In the genomic region with DNA sequence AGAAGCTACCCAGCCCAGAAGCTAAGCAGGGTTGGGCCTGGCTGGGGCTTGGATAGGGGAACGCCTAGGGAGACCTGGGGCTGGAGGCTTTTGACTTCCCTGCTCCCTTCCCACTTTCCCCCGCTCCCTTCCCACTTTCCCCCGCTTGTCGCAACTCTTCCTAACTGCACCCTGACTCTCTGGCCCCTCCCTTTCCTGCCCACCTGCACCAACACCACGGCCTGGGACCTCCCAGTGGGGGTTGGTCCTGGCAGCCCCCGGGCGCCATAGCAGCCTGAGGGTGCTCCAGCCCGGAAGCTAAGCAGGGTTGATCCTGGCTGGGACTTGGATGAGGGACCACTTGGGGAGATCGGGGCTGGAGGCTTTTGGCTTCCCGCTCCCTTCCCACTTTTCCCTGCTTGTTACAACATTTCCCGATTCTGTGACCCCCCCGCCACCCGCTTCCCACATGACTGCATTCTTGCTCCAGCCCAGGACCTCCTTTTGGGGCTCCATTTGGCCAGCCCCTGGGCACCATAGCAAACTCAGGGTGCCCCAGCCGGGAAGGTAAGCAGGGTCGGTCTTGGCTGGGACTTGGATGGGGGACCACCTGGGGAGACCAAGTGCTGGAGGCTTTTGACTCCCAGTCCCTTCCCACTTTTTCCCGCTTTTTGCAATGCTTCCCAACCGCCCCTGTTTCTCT, we compare ENCODE assay signal across 35 cellular contexts.
"Had no signal": no experiment of that assay in that cellular context is flagged by ENCODE, and none has a peak within 500 bp of the region (broad histone marks: within the 10 kb centered on the region; RNA-seq: fewer than 3 reads in every experiment).

No MANE protein-coding gene starts in this region.

- H3K27ac Mint-ChIP-seq: activated B cell treated with CpG ODN at 0.5 μM for 24 hours; activated CD4-positive, alpha-beta memory T cell treated with anti-CD3 and anti-CD28 coated beads for 36 hours; activated naive CD4-positive, alpha-beta T cell treated with anti-CD3 and anti-CD28 coated beads, Interleukin-2, amount 50 U/mL, for 24 hours; activated naive CD8-positive, alpha-beta T cell treated with anti-CD3 and anti-CD28 coated beads, Interleukin-2, amount 10 ng/mL, durations not matched to agents 7 days and 5 days; activated T-cell treated with anti-CD3 and anti-CD28 coated beads, Interleukin-2, amount 50 U/mL, for 72 hours; activated T-helper 17 cell treated with anti-CD3 and anti-CD28 coated beads, Interleukin-2, amount 50 U/mL, for 72 hours had no signal

- H3K4me3 ChIP-seq: ascending aorta, cardiac muscle cell, MG63 had no signal

- ATAC-seq: activated T-cell treated with anti-CD3 and anti-CD28 coated beads, Interleukin-2, amount 50 U/mL, for 72 hours; activated T-helper 17 cell treated with anti-CD3 and anti-CD28 coated beads, Interleukin-2, amount 50 U/mL, for 72 hours; Panc1; Right ventricle myocardium inferior; SK-N-SH treated with all-trans-retinoic acid at 6 μM for 48 hours had no signal

- H3K27me3 Mint-ChIP-seq: activated B cell treated with CpG ODN at 0.5 μM for 24 hours; activated CD4-positive, alpha-beta memory T cell treated with anti-CD3 and anti-CD28 coated beads for 36 hours; activated naive CD4-positive, alpha-beta T cell treated with anti-CD3 and anti-CD28 coated beads, Interleukin-2, amount 50 U/mL, for 24 hours; activated naive CD8-positive, alpha-beta T cell treated with anti-CD3 and anti-CD28 coated beads, Interleukin-2, amount 10 ng/mL, durations not matched to agents 7 days and 5 days; activated T-helper 17 cell treated with anti-CD3 and anti-CD28 coated beads, Interleukin-2, amount 50 U/mL, for 72 hours; central memory CD8-positive, alpha-beta T cell had no signal

- H3K4me1 Mint-ChIP-seq: activated B cell treated with CpG ODN at 0.5 μM for 24 hours; activated naive CD4-positive, alpha-beta T cell treated with anti-CD3 and anti-CD28 coated beads, Interleukin-2, amount 50 U/mL, for 24 hours; activated naive CD8-positive, alpha-beta T cell treated with anti-CD3 and anti-CD28 coated beads, Interleukin-2, amount 10 ng/mL, durations not matched to agents 7 days and 5 days; activated T-helper 17 cell treated with anti-CD3 and anti-CD28 coated beads, Interleukin-2, amount 50 U/mL, for 72 hours; central memory CD8-positive, alpha-beta T cell had no signal

- H3K4me3 Mint-ChIP-seq: activated B cell treated with CpG ODN at 0.5 μM for 24 hours; activated CD4-positive, alpha-beta memory T cell treated with anti-CD3 and anti-CD28 coated beads for 36 hours; activated naive CD4-positive, alpha-beta T cell treated with anti-CD3 and anti-CD28 coated beads, Interleukin-2, amount 50 U/mL, for 24 hours; activated naive CD8-positive, alpha-beta T cell treated with anti-CD3 and anti-CD28 coated beads, Interleukin-2, amount 10 ng/mL, durations not matched to agents 7 days and 5 days; activated T-cell treated with anti-CD3 and anti-CD28 coated beads, Interleukin-2, amount 50 U/mL, for 72 hours; activated T-helper 17 cell treated with anti-CD3 and anti-CD28 coated beads, Interleukin-2, amount 50 U/mL, for 72 hours; central memory CD8-positive, alpha-beta T cell had no signal

- H3K27ac ChIP-seq: ascending aorta, cardiac muscle cell, VCaP had no signal

- DNase-seq: activated B cell treated with CpG ODN at 0.5 μM for 24 hours; activated CD4-positive, alpha-beta memory T cell treated with anti-CD3 and anti-CD28 coated beads for 36 hours; activated CD4-positive, alpha-beta T cell treated with anti-CD3 and anti-CD28 coated beads for 4 hours; activated CD4-positive, alpha-beta T cell treated with anti-CD3 and anti-CD28 coated beads, Interleukin-2, amount 50 U/mL, for 1 hour; activated CD4-positive, CD25-positive, alpha-beta regulatory T cell treated with anti-CD3 and anti-CD28 coated beads, Interleukin-2, amount 50 U/mL, for 72 hours; activated gamma-delta T cell; activated naive CD4-positive, alpha-beta T cell treated with Interleukin-2 at 50 U/mL for 16 hours; activated naive CD8-positive, alpha-beta T cell treated with anti-CD3 and anti-CD28 coated beads, Interleukin-2, amount 10 ng/mL, durations not matched to agents 7 days and 5 days; activated T-cell treated with anti-CD3 and anti-CD28 coated beads, Interleukin-2, amount 50 U/mL, for 1 hour; activated T-cell treated with anti-CD3 and anti-CD28 coated beads, Interleukin-2, amount 50 U/mL, for 72 hours; amygdala; Kasumi-1; KG1; MG63; NCI-H1048; NCI-H1436 treated with DMSO at 0.1 percent for 48 hours; NCI-H1694 treated with DMSO at 0.1 percent for 48 hours; NCI-H2029; NCI-H345; NCI-H524 treated with DMSO at 0.1 percent for 48 hours; RPMI8226; SIG-M5; SW 1271; T-helper 1 cell; T-helper 2 cell; T-helper 9 cell had no signal

- H3K36me3 Mint-ChIP-seq: activated CD4-positive, alpha-beta memory T cell treated with anti-CD3 and anti-CD28 coated beads for 36 hours; activated naive CD4-positive, alpha-beta T cell treated with anti-CD3 and anti-CD28 coated beads, Interleukin-2, amount 50 U/mL, for 24 hours; activated naive CD8-positive, alpha-beta T cell treated with anti-CD3 and anti-CD28 coated beads, Interleukin-2, amount 10 ng/mL, durations not matched to agents 7 days and 5 days had no signal
